8 cellular contexts compared by ENCODE assay signal in genomic region chr4:103198111-103198765, GRCh38. TPM values are rescaled to one million over a fixed set of nuclear protein-coding genes. Genes with fewer than 3 reads are reported as not detected.
DNase-seq lines count a peak whose midpoint lies in the region; ATAC-seq, FAIRE-seq and TF ChIP-seq lines count a peak whose summit lies in the region.

A gene with protein sequence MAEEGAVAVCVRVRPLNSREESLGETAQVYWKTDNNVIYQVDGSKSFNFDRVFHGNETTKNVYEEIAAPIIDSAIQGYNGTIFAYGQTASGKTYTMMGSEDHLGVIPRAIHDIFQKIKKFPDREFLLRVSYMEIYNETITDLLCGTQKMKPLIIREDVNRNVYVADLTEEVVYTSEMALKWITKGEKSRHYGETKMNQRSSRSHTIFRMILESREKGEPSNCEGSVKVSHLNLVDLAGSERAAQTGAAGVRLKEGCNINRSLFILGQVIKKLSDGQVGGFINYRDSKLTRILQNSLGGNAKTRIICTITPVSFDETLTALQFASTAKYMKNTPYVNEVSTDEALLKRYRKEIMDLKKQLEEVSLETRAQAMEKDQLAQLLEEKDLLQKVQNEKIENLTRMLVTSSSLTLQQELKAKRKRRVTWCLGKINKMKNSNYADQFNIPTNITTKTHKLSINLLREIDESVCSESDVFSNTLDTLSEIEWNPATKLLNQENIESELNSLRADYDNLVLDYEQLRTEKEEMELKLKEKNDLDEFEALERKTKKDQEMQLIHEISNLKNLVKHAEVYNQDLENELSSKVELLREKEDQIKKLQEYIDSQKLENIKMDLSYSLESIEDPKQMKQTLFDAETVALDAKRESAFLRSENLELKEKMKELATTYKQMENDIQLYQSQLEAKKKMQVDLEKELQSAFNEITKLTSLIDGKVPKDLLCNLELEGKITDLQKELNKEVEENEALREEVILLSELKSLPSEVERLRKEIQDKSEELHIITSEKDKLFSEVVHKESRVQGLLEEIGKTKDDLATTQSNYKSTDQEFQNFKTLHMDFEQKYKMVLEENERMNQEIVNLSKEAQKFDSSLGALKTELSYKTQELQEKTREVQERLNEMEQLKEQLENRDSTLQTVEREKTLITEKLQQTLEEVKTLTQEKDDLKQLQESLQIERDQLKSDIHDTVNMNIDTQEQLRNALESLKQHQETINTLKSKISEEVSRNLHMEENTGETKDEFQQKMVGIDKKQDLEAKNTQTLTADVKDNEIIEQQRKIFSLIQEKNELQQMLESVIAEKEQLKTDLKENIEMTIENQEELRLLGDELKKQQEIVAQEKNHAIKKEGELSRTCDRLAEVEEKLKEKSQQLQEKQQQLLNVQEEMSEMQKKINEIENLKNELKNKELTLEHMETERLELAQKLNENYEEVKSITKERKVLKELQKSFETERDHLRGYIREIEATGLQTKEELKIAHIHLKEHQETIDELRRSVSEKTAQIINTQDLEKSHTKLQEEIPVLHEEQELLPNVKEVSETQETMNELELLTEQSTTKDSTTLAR (N-terminal part only) (minus strand): TSS chr4:103198343. CDS start chr4:103198319, 24 bp downstream.

- peak within 1 kb of the TSS; percentile 90 for H3K9ac ChIP-seq in BLaER1
- H3K9ac ChIP-seq in HepG2 (ENCODE audit: insufficient read depth, low read depth, low read length), result peak within 1 kb of the TSS; percentile 77

- no peaks in the 10 kb centered on the region for H3K27me3 ChIP-seq in BLaER1
- no peaks in the 10 kb centered on the region; a peak in 1 of 5 replicates for H3K27me3 ChIP-seq in HepG2 (ENCODE audit: control insufficient read depth in 1 of 2, insufficient read depth in 2 of 2, low read length in 2 of 2)

- in situ Hi-C loops in HepG2 (cut with HindIII; ENCODE audit: extremely low pct_ligation_motif_present, low pct_unique_long_range_greater_than_20kb), result no loop called here

- H3K9me3 Mint-ChIP-seq in dendritic cell treated with granulocyte-macrophage colony-stimulating factor and Interleukin-4, amounts not matched to agents 40 ng/mL and 50 ng/mL, for 4 days, result no peaks in the 10 kb centered on the region

- 1% methylated on average over 31 of the region's 44 CpGs for WGBS in HepG2 (ENCODE audit: low lambda C conversion rate)

- intact Hi-C loops in dendritic cell treated with granulocyte-macrophage colony-stimulating factor and Interleukin-4, amounts not matched to agents 40 ng/mL and 50 ng/mL, for 4 days (cut with micrococcal nuclease), result no loop called here
- intact Hi-C loops in HepG2 (cut with micrococcal nuclease; ENCODE audit: unreplicated experiment), result loop anchor here (2.0 kb wide), 1 partner anchor 109 kb away; no protein-coding TSS in a partner anchor

- peak; percentile 47 to 80 for TF ChIP-seq POLR2A in HepG2 (IDR thresholded peaks at IDR 0.05; ENCODE audit: insufficient read depth in 1 of 2, low read depth in 2 of 2, low read length in 2 of 2)

- 0 out of 2 replicates have a peak, but pooled peaks have one; percentile 11 for TF ChIP-seq CTCF in HepG2 (CRISPR knock-in tag; IDR thresholded peaks at IDR 0.05)

- no peaks in the 10 kb centered on the region for H3K9me3 ChIP-seq in BLaER1
- H3K9me3 ChIP-seq in HepG2 (ENCODE audit: low read length), result no peaks in the 10 kb centered on the region

- H3K27ac ChIP-seq in BLaER1 (peak within 1 kb of the TSS; percentile 90), HepG2 (ENCODE audit: extremely low read length, insufficient read depth, low read length) (peak within 1 kb of the TSS; percentile 53)

- no peaks in the 10 kb centered on the region for H4K20me1 ChIP-seq in BLaER1
- H4K20me1 ChIP-seq in HepG2 (ENCODE audit: insufficient read depth, low read length), result no peaks in the 10 kb centered on the region

- H3K4me3 ChIP-seq in BLaER1 (peak within 1 kb of the TSS; percentile 87), HepG2 (replicated peaks in 1 of 3; ENCODE audit: insufficient read depth in 1 of 3, low read depth in 2 of 3, low read length in 3 of 3) (peak within 1 kb of the TSS; percentile 87 to 91 (median 89))

- peaks cover 9% of the 10 kb centered on the region for H3K79me2 ChIP-seq in HepG2 (ENCODE audit: insufficient read depth, low read length)

- no peak for TF ChIP-seq RAD21 in HepG2 (CRISPR knock-in tag; IDR thresholded peaks at IDR 0.05)

- H3K4me2 ChIP-seq in BLaER1 (peak within 1 kb of the TSS; percentile 82), HepG2 (ENCODE audit: low read depth, low read length) (peak within 1 kb of the TSS; percentile 75)

- H2AFZ ChIP-seq in HepG2 (ENCODE audit: low read length), result peak within 1 kb of the TSS; percentile 94

- H3K36me3 Mint-ChIP-seq in dendritic cell treated with granulocyte-macrophage colony-stimulating factor and Interleukin-4, amounts not matched to agents 40 ng/mL and 50 ng/mL, for 4 days (ENCODE audit: low read depth), result peaks cover 8% of the 10 kb centered on the region

- H3K36me3 ChIP-seq in BLaER1 (peaks cover 27% of the 10 kb centered on the region), HepG2 (replicated peaks in 1 of 2; ENCODE audit: control insufficient read depth in 1 of 2, insufficient read depth in 2 of 2, low read length in 2 of 2) (peaks cover 0 to 15% of the 10 kb centered on the region in 2 experiments; a peak in 1 of 5 replicates)

- peak; percentile 92 for ATAC-seq in HG03442 (IDR thresholded peaks at IDR 0.05; ENCODE audit: unreplicated experiment)
- peak; percentile 88 for ATAC-seq in HepG2

- H3K27ac Mint-ChIP-seq in dendritic cell treated with granulocyte-macrophage colony-stimulating factor and Interleukin-4, amounts not matched to agents 40 ng/mL and 50 ng/mL, for 4 days, result peak within 1 kb of the TSS; percentile 99

- DNase-seq in GM19239 (ENCODE audit: insufficient read length, low spot score) (peak; percentile 39), NCI-H524 treated with DMSO at 0.1 percent for 48 hours (lab: John Stamatoyannopoulos, UW) (peak; percentile 11), HepG2 (ENCODE audit: low spot score) (peak; percentile 81)
- DNase-seq in activated CD4-positive, alpha-beta T cell treated with anti-CD3 and anti-CD28 coated beads for 48 hours, result peak; percentile 91
- DNase-seq in stimulated activated CD4-positive, alpha-beta T cell treated with anti-CD3 and anti-CD28 coated beads, Interleukin-2, amount 100 ng/mL, for 48 hours, result peak; percentile 85 to 86

- no TSS peak for BruUV-seq in HepG2 (replicated peaks; lab: Mats Ljungman, UMichigan)

- POLR2A ChIA-PET in HepG2 (lab: Yijun Ruan, JAX), result no interaction called here

- peak; percentile 93 for FAIRE-seq in GM19239 (lab: Jason Lieb, UNC)
- FAIRE-seq in HepG2 (lab: Jason Lieb, UNC), result no peak

- TF ChIP-seq EP300 in HepG2 (IDR thresholded peaks at IDR 0.05; ENCODE audit: low read depth in 2 of 2, low read length in 2 of 2) (no peak), HepG2 (CRISPR knock-in tag; IDR thresholded peaks at IDR 0.05; ENCODE audit: borderline replicate concordance) (no peak)

- CTCF ChIA-PET in HepG2 (lab: Yijun Ruan, JAX; ENCODE audit: low intra/inter-chr PET ratio, low total read pairs), result no interaction called here

- H3K4me3 Mint-ChIP-seq in dendritic cell treated with granulocyte-macrophage colony-stimulating factor and Interleukin-4, amounts not matched to agents 40 ng/mL and 50 ng/mL, for 4 days, result peak within 1 kb of the TSS; percentile 94

- H3K4me1 Mint-ChIP-seq in dendritic cell treated with granulocyte-macrophage colony-stimulating factor and Interleukin-4, amounts not matched to agents 40 ng/mL and 50 ng/mL, for 4 days (ENCODE audit: low read depth), result peaks cover 14% of the 10 kb centered on the region

- peaks cover 13% of the 10 kb centered on the region for H3K27me3 Mint-ChIP-seq in dendritic cell treated with granulocyte-macrophage colony-stimulating factor and Interleukin-4, amounts not matched to agents 40 ng/mL and 50 ng/mL, for 4 days

- H3K4me1 ChIP-seq in BLaER1 (peaks cover 23% of the 10 kb centered on the region), HepG2 (ENCODE audit: insufficient read depth, low read length) (peaks cover 41% of the 10 kb centered on the region)

TF ChIP-seq in HepG2, 621 proteins besides CTCF, POLR2A, EP300 and RAD21 (continues in another document):
- no peak for TF ChIP-seq BRCA1 (CRISPR knock-in tag; IDR thresholded peaks at IDR 0.05)
- no peak for TF ChIP-seq ZNF530 (CRISPR knock-in tag; IDR thresholded peaks at IDR 0.05; ENCODE audit: low read depth)
- no peak for TF ChIP-seq SOX6 (IDR thresholded peaks at IDR 0.05)
- TF ChIP-seq SOX6 (CRISPR knock-in tag; IDR thresholded peaks at IDR 0.05), result peak; percentile 53
- TF ChIP-seq ZNF615 (CRISPR knock-in tag; IDR thresholded peaks at IDR 0.05; ENCODE audit: borderline replicate concordance), result no peak
- TF ChIP-seq SIN3A (IDR thresholded peaks at IDR 0.05; ENCODE audit: borderline replicate concordance, low read depth, low read length), result peak; percentile 89
- TF ChIP-seq ZFX (CRISPR knock-in tag; IDR thresholded peaks at IDR 0.05; ENCODE audit: low read depth), result peak; percentile 94

RNA-seq across cellular contexts. Expression of the gene that starts here (rescaled TPM):
- total RNA-seq in HepG2 (2016; rRNA removed; fragmentation: Illumina TruSeq; extraction: Trizol), result 19.8 and 38.0 TPM in 2 replicates
- total RNA-seq in HepG2 (2016; cell fraction: cytosol; rRNA removed; fragmentation: Illumina TruSeq; extraction: Trizol; ENCODE audit: low read depth), result 1.2 and 1.5 TPM in 2 replicates
- 17.1 and 31.3 TPM in 2 replicates for total RNA-seq in HepG2 (2016; cell fraction: insoluble cytoplasmic fraction; rRNA removed; fragmentation: Illumina TruSeq; extraction: Trizol)
- total RNA-seq in HepG2 (2016; cell fraction: membrane; rRNA removed; fragmentation: Illumina TruSeq; extraction: Trizol), result 3.9 and 4.1 TPM in 2 replicates
- total RNA-seq in HepG2 (2016; cell fraction: nucleus; rRNA removed; fragmentation: Illumina TruSeq; extraction: Trizol), result 39.1 and 41.0 TPM in 2 replicates
- polyA plus RNA-seq in HepG2 (2011; rRNA removed), result 1.1 and 2.1 TPM in 2 replicates
- 0.63 and 0.66 TPM in 2 replicates for polyA plus RNA-seq in HepG2 (2011; cell fraction: cytosol; rRNA removed)
- 1.4 and 2.0 TPM in 2 replicates for polyA plus RNA-seq in HepG2 (2011; cell fraction: nucleus; rRNA removed)
- 1.9 and 5.7 TPM in 2 replicates for polyA plus RNA-seq in HepG2 (2012)
- polyA plus RNA-seq in HepG2 (2016; cell fraction: cytosol; fragmentation: Illumina TruSeq; extraction: Trizol; ENCODE audit: low read depth), result 0.17 and 0.21 TPM in 2 replicates
- 13.6 and 16.1 TPM in 2 replicates for polyA plus RNA-seq in HepG2 (2016; cell fraction: insoluble cytoplasmic fraction; fragmentation: Illumina TruSeq; extraction: Trizol; ENCODE audit: low read depth)
- 0.65 and 0.90 TPM in 2 replicates for polyA plus RNA-seq in HepG2 (2016; cell fraction: membrane; fragmentation: Illumina TruSeq; extraction: Trizol; ENCODE audit: low read depth)
- polyA plus RNA-seq in HepG2 (2016; cell fraction: nucleus; fragmentation: Illumina TruSeq; extraction: Trizol; ENCODE audit: insufficient read depth, low read depth), result 23.5 and 24.3 TPM in 2 replicates
- polyA minus RNA-seq in HepG2 (2011; rRNA and poly(A)+ RNA removed; ENCODE audit: low replicate concordance), result 3.1 and 4.2 TPM in 2 replicates
- polyA minus RNA-seq in HepG2 (2011; cell fraction: cytosol; rRNA and poly(A)+ RNA removed), result 2.8 and 4.2 TPM in 2 replicates
- polyA minus RNA-seq in HepG2 (2011; cell fraction: nucleus; rRNA and poly(A)+ RNA removed), result 20.9 and 24.8 TPM in 2 replicates

Comparison
In these comparisons a context has a peak if more than half of its experiments do, and no peak if none do; other contexts are left out.
1. Peak in every context shown above with its lines: DNase-seq, ATAC-seq, H3K4me3 ChIP-seq and H3K27ac ChIP-seq.
2. DNase-seq: peak in every context shown above with its lines; median percentile 91 in activated CD4-positive, alpha-beta T cell treated with anti-CD3 and anti-CD28 coated beads for 48 hours; 86 in stimulated activated CD4-positive, alpha-beta T cell treated with anti-CD3 and anti-CD28 coated beads, Interleukin-2, amount 100 ng/mL, for 48 hours; 81 in HepG2; 39 in GM19239; 11 in NCI-H524 treated with DMSO at 0.1 percent for 48 hours.